ENCODE assay signal across 1 cellular context in genomic region chr17:36486204-36487194, GRCh38.
TF ChIP-seq lines count a peak whose summit lies in the region.

ZNHIT3 (plus strand) TSS chr17:36486681; CDS start chr17:36486700, 19 bp downstream.

TF ChIP-seq in HepG2, 621 proteins besides CTCF, POLR2A, EP300 and RAD21 (continued from another document and continues in another):
- peak; percentile 34; the same call in 1 of the 2 replicates for TF ChIP-seq ZNF770 (CRISPR knock-in tag; IDR thresholded peaks at IDR 0.05)
- no peak for TF ChIP-seq ATF2 (CRISPR knock-in tag; IDR thresholded peaks at IDR 0.05)
- TF ChIP-seq ZNF720 (CRISPR knock-in tag; IDR thresholded peaks at IDR 0.05) = peak; percentile 61; the same call in 1 of the 2 replicates
- TF ChIP-seq HNF4A (CRISPR knock-in tag; IDR thresholded peaks at IDR 0.05) = no peak; the same call in 1 of the 2 replicates
- peak; percentile 80; the same call in 1 of the 2 replicates for TF ChIP-seq CCDC6 (CRISPR knock-in tag; IDR thresholded peaks at IDR 0.05)
- TF ChIP-seq ZNF670 (CRISPR knock-in tag; IDR thresholded peaks at IDR 0.05; ENCODE audit: borderline replicate concordance) = no peak
- TF ChIP-seq THRA (CRISPR knock-in tag; IDR thresholded peaks at IDR 0.05; ENCODE audit: borderline replicate concordance) = no peak
- TF ChIP-seq AKAP8 (CRISPR knock-in tag; IDR thresholded peaks at IDR 0.05) = peak; percentile 67; the same call in 1 of the 2 replicates
- TF ChIP-seq CREM (IDR thresholded peaks at IDR 0.05) = peak; percentile 50; the same call in 1 of the 2 replicates
- no peak; the same call in 1 of the 2 replicates for TF ChIP-seq CREM (CRISPR knock-in tag; IDR thresholded peaks at IDR 0.05)
- TF ChIP-seq SP2 (CRISPR knock-in tag; IDR thresholded peaks at IDR 0.05) = peak; percentile 70
- peak; percentile 94 for TF ChIP-seq GATAD1 (CRISPR knock-in tag; IDR thresholded peaks at IDR 0.05)
- peak; percentile 65; the same call in 1 of the 2 replicates for TF ChIP-seq KLF12 (CRISPR knock-in tag; IDR thresholded peaks at IDR 0.05; ENCODE audit: borderline replicate concordance)
- TF ChIP-seq FOXO4 (CRISPR knock-in tag; conservative IDR thresholded peaks at IDR 0.05) = no peak
- TF ChIP-seq ZNF543 (CRISPR knock-in tag; IDR thresholded peaks at IDR 0.05) = peak; percentile 85
- peak; percentile 95 for TF ChIP-seq SAP130 (CRISPR knock-in tag; IDR thresholded peaks at IDR 0.05; ENCODE audit: low read depth)
- TF ChIP-seq ZNF672 (CRISPR knock-in tag; IDR thresholded peaks at IDR 0.05) = no peak
- TF ChIP-seq SRY (CRISPR knock-in tag; IDR thresholded peaks at IDR 0.05) = 0 out of 2 replicates have a peak, but pooled peaks have one; percentile 35
- TF ChIP-seq ZNF740 (CRISPR knock-in tag; IDR thresholded peaks at IDR 0.05) = no peak
- no peak; the same call in 1 of the 2 replicates for TF ChIP-seq ZC3H13 (CRISPR knock-in tag; IDR thresholded peaks at IDR 0.05)
- no peak for TF ChIP-seq RFX3 (CRISPR knock-in tag; IDR thresholded peaks at IDR 0.05)
- TF ChIP-seq HOXA3 (CRISPR knock-in tag; IDR thresholded peaks at IDR 0.05) = peak; percentile 77; the same call in 1 of the 2 replicates
- no peak for TF ChIP-seq ZMAT5 (CRISPR knock-in tag; IDR thresholded peaks at IDR 0.05; ENCODE audit: borderline replicate concordance, low read depth)
- TF ChIP-seq KLF11 (CRISPR knock-in tag; IDR thresholded peaks at IDR 0.05) = peak; percentile 88
- no peak for TF ChIP-seq NAIF1 (CRISPR knock-in tag; IDR thresholded peaks at IDR 0.05; ENCODE audit: borderline replicate concordance)
- peak; percentile 58; the same call in 1 of the 2 replicates for TF ChIP-seq ZNF580 (CRISPR knock-in tag; IDR thresholded peaks at IDR 0.05; ENCODE audit: borderline replicate concordance, low read depth)
- TF ChIP-seq YY1 (IDR thresholded peaks at IDR 0.05; ENCODE audit: insufficient read depth, insufficient replicate concordance, low read depth, low read length) = peak; percentile 88
- TF ChIP-seq ARID2 (CRISPR knock-in tag; IDR thresholded peaks at IDR 0.05; ENCODE audit: borderline replicate concordance) = no peak
- 0 out of 2 replicates have a peak, but pooled peaks have one; percentile 58 for TF ChIP-seq ZNF101 (CRISPR knock-in tag; IDR thresholded peaks at IDR 0.05; ENCODE audit: borderline replicate concordance, low read depth)
- TF ChIP-seq PITX1 (CRISPR knock-in tag; IDR thresholded peaks at IDR 0.05) = peak; percentile 74; the same call in 1 of the 2 replicates
- peak; percentile 73 for TF ChIP-seq ZNF883 (CRISPR knock-in tag; IDR thresholded peaks at IDR 0.05; ENCODE audit: not compliant biosample characterization)
- TF ChIP-seq ZNF235 (CRISPR knock-in tag; IDR thresholded peaks at IDR 0.05; ENCODE audit: borderline replicate concordance) = peak; percentile 25; the same call in 1 of the 2 replicates
- peak; percentile 49; the same call in 1 of the 2 replicates for TF ChIP-seq SNAPC2 (CRISPR knock-in tag; IDR thresholded peaks at IDR 0.05)
- no peak for TF ChIP-seq ZNF660 (CRISPR knock-in tag; IDR thresholded peaks at IDR 0.05; ENCODE audit: borderline replicate concordance, low read depth)
- TF ChIP-seq ZNF782 (CRISPR knock-in tag; IDR thresholded peaks at IDR 0.05; ENCODE audit: borderline replicate concordance) = peak; percentile 50; the same call in 1 of the 2 replicates
- peak; percentile 56; the same call in 1 of the 2 replicates for TF ChIP-seq ARID5B (CRISPR knock-in tag; IDR thresholded peaks at IDR 0.05)
- TF ChIP-seq ZNF18 (CRISPR knock-in tag; IDR thresholded peaks at IDR 0.05; ENCODE audit: insufficient replicate concordance) = peak; percentile 65
- TF ChIP-seq ONECUT2 (CRISPR knock-in tag; IDR thresholded peaks at IDR 0.05) = no peak
- TF ChIP-seq HOXA7 (CRISPR knock-in tag; IDR thresholded peaks at IDR 0.05) = no peak
- peak; percentile 53 for TF ChIP-seq SALL1 (CRISPR knock-in tag; IDR thresholded peaks at IDR 0.05)
- TF ChIP-seq ZNF362 (CRISPR knock-in tag; IDR thresholded peaks at IDR 0.05; ENCODE audit: borderline replicate concordance) = no peak
- TF ChIP-seq HHEX (CRISPR knock-in tag; IDR thresholded peaks at IDR 0.05) = peak; percentile 62; the same call in 1 of the 2 replicates
- peak; percentile 28; the same call in 1 of the 2 replicates for TF ChIP-seq RXRA (CRISPR knock-in tag; IDR thresholded peaks at IDR 0.05)
- TF ChIP-seq NONO (IDR thresholded peaks at IDR 0.05) = no peak
- TF ChIP-seq NONO (CRISPR knock-in tag; conservative IDR thresholded peaks at IDR 0.05) = peak; percentile 59
- no peak for TF ChIP-seq ARHGAP35 (CRISPR knock-in tag; IDR thresholded peaks at IDR 0.05; ENCODE audit: borderline replicate concordance)
- TF ChIP-seq KAT7 (CRISPR knock-in tag; IDR thresholded peaks at IDR 0.05; ENCODE audit: borderline replicate concordance) = peak; percentile 62; the same call in 1 of the 2 replicates
- peak; percentile 72; the same call in 1 of the 2 replicates for TF ChIP-seq WIZ (CRISPR knock-in tag; IDR thresholded peaks at IDR 0.05)
- TF ChIP-seq ZNF691 (CRISPR knock-in tag; IDR thresholded peaks at IDR 0.05; ENCODE audit: borderline replicate concordance, low read depth) = no peak
- TF ChIP-seq SRSF4 (IDR thresholded peaks at IDR 0.05; ENCODE audit: low read depth, low read length, poor library complexity, severe bottlenecking) = no peak
- no peak for TF ChIP-seq THYN1 (CRISPR knock-in tag; IDR thresholded peaks at IDR 0.05; ENCODE audit: borderline replicate concordance, low read depth)
- no peak for TF ChIP-seq PCBP2 (optimal IDR thresholded peaks at IDR 0.05; ENCODE audit: low read depth, low read length, poor library complexity, severe bottlenecking)
- no peak for TF ChIP-seq HMG20B (CRISPR knock-in tag; conservative IDR thresholded peaks at IDR 0.05)
- TF ChIP-seq RBM22 (optimal IDR thresholded peaks at IDR 0.05; ENCODE audit: low read length) = no peak
- peak; percentile 64; the same call in 1 of the 2 replicates for TF ChIP-seq FOXK1 (CRISPR knock-in tag; IDR thresholded peaks at IDR 0.05; ENCODE audit: borderline replicate concordance, low read depth)
